In genomic region chr9:107548298-107549142, GRCh38 we compare ENCODE assay signal across 8 cellular contexts. TPM values are rescaled to one million over a fixed set of nuclear protein-coding genes. Genes with fewer than 3 reads are reported as not detected.
DNase-seq lines count a peak whose midpoint lies in the region; ATAC-seq and TF ChIP-seq lines count a peak whose summit lies in the region.
"Had no signal": no experiment of that assay in that cellular context is flagged by ENCODE, and none has a peak within 500 bp of the region (broad histone marks: within the 10 kb centered on the region; RNA-seq: fewer than 3 reads in every experiment).

No MANE protein-coding gene starts in this region.

- H2AFZ ChIP-seq in OCI-LY7 (ENCODE audit: low read length) = no peak overlapping the region

- peak overlapping the region in 1 of 4 donors; percentile 48 for H3K4me3 ChIP-seq in adrenal gland
- H3K4me3 ChIP-seq in right atrium auricular region = peak overlapping the region in 1 of 2 donors; percentile 28
- H3K4me3 ChIP-seq in thyroid gland (replicated peaks in 1 of 3) = no peak overlapping the region
- no peak overlapping the region for H3K4me3 ChIP-seq in OCI-LY7 (ENCODE audit: low read depth, low read length, poor library complexity, severe bottlenecking)

- peak; percentile 85 for DNase-seq in HPDE6-E6E7 (ENCODE audit: extremely low spot score)
- DNase-seq in adrenal gland = peak; percentile 33 to 78 (median 69)
- peak; percentile 81 for DNase-seq in right atrium auricular region (ENCODE audit: low spot score)
- DNase-seq in thyroid gland = no peak
- no peak for DNase-seq in OCI-LY7 (ENCODE audit: low spot score)
- no peak for DNase-seq in stimulated activated naive B cell treated with anti-CD40 and anti-IgM and Interleukin-4, amounts not matched to agents 10 μg/mL and 1 μg/mL and 100 μg/mL, for 72 hours

- H3K4me3 Mint-ChIP-seq in stimulated activated naive B cell treated with anti-CD40 and anti-IgM and Interleukin-4, amounts not matched to agents 10 μg/mL and 1 μg/mL and 100 μg/mL, for 72 hours = no peak overlapping the region
- H3K4me3 Mint-ChIP-seq: memory B cell had no signal

- H3K4me2 ChIP-seq in OCI-LY7 (ENCODE audit: low read length) = no peak overlapping the region

- no peaks in the 10 kb centered on the region for H4K20me1 ChIP-seq in OCI-LY7 (ENCODE audit: insufficient read depth, low read length)

- peaks cover 9 to 19% of the 10 kb centered on the region in 2 donors for H3K4me1 ChIP-seq in adrenal gland (replicated peaks in 1 of 2)
- H3K4me1 ChIP-seq in right atrium auricular region = peaks cover 0 to 15% of the 10 kb centered on the region in 2 donors
- peaks cover 0 to 11% of the 10 kb centered on the region in 2 donors for H3K4me1 ChIP-seq in thyroid gland
- H3K4me1 ChIP-seq in OCI-LY7 (ENCODE audit: insufficient read depth, low read length, poor library complexity, severe bottlenecking) = no peaks in the 10 kb centered on the region

- no peak for ATAC-seq in HG03135 (IDR thresholded peaks at IDR 0.05; ENCODE audit: unreplicated experiment)
- ATAC-seq in stimulated activated naive B cell treated with anti-CD40 and anti-IgM and Interleukin-4, amounts not matched to agents 10 μg/mL and 1 μg/mL and 100 μg/mL, for 72 hours (replicated peaks) = no peak

- H3K27ac Mint-ChIP-seq in stimulated activated naive B cell treated with anti-CD40 and anti-IgM and Interleukin-4, amounts not matched to agents 10 μg/mL and 1 μg/mL and 100 μg/mL, for 72 hours = no peak overlapping the region
- H3K27ac Mint-ChIP-seq: memory B cell had no signal

- 41 to 49% (median 45%) methylated on average over 10 of the region's 10 CpGs for WGBS in adrenal gland, 4 donors
- 67% methylated on average over 10 of the region's 10 CpGs for WGBS in thyroid gland, 2 donors

- H3K27me3 Mint-ChIP-seq in stimulated activated naive B cell treated with anti-CD40 and anti-IgM and Interleukin-4, amounts not matched to agents 10 μg/mL and 1 μg/mL and 100 μg/mL, for 72 hours = peaks cover 0 to 5% of the 10 kb centered on the region in 2 donors

- H3K9me3 Mint-ChIP-seq in stimulated activated naive B cell treated with anti-CD40 and anti-IgM and Interleukin-4, amounts not matched to agents 10 μg/mL and 1 μg/mL and 100 μg/mL, for 72 hours = no peaks in the 10 kb centered on the region
- H3K9me3 Mint-ChIP-seq: memory B cell had no signal

- CTCF ChIA-PET in OCI-LY7 (lab: Charles Lee; ENCODE audit: unreplicated experiment) = no interaction called here

- H3K9me3 ChIP-seq in adrenal gland (replicated peaks in 1 of 3) (no peaks in the 10 kb centered on the region), right atrium auricular region (no peaks in the 10 kb centered on the region), thyroid gland (no peaks in the 10 kb centered on the region), OCI-LY7 (ENCODE audit: low read length) (no peaks in the 10 kb centered on the region)

- H3K27me3 ChIP-seq in adrenal gland (no peaks in the 10 kb centered on the region), right atrium auricular region (no peaks in the 10 kb centered on the region), thyroid gland (no peaks in the 10 kb centered on the region)

- TF ChIP-seq POLR2A in adrenal gland (IDR thresholded peaks at IDR 0.05) (no peak), thyroid gland (IDR thresholded peaks at IDR 0.05) (no peak)

- no peaks in the 10 kb centered on the region for H3K9me2 ChIP-seq in OCI-LY7 (ENCODE audit: insufficient read depth, low read length)

- no peaks in the 10 kb centered on the region for H3K36me3 Mint-ChIP-seq in stimulated activated naive B cell treated with anti-CD40 and anti-IgM and Interleukin-4, amounts not matched to agents 10 μg/mL and 1 μg/mL and 100 μg/mL, for 72 hours
- H3K36me3 Mint-ChIP-seq: memory B cell had no signal

- TF ChIP-seq CTCF in adrenal gland (IDR thresholded peaks at IDR 0.05) (no peak), right atrium auricular region (IDR thresholded peaks at IDR 0.05) (no peak), thyroid gland (IDR thresholded peaks at IDR 0.05) (no peak), OCI-LY7 (conservative IDR thresholded peaks at IDR 0.05; ENCODE audit: low read length) (no peak)

- POLR2A ChIA-PET in OCI-LY7 (lab: Charles Lee) = no interaction called here

- intact Hi-C loops in adrenal gland (cut with DNase I) = no loop called here
- intact Hi-C loops in thyroid gland (cut with DNase I) = no loop called here
- intact Hi-C loops in OCI-LY7 (cut with micrococcal nuclease; ENCODE audit: unreplicated experiment) = no loop called here

- no peaks in the 10 kb centered on the region for H3K36me3 ChIP-seq in adrenal gland (replicated peaks in 1 of 2)
- H3K36me3 ChIP-seq in right atrium auricular region = no peaks in the 10 kb centered on the region
- no peaks in the 10 kb centered on the region for H3K36me3 ChIP-seq in thyroid gland
- H3K36me3 ChIP-seq in OCI-LY7 (ENCODE audit: insufficient read depth, low read length) = no peaks in the 10 kb centered on the region

- H3K4me1 Mint-ChIP-seq in stimulated activated naive B cell treated with anti-CD40 and anti-IgM and Interleukin-4, amounts not matched to agents 10 μg/mL and 1 μg/mL and 100 μg/mL, for 72 hours = peaks cover 3 to 8% of the 10 kb centered on the region in 2 donors
- H3K4me1 Mint-ChIP-seq: memory B cell had no signal

- BruUV-seq in OCI-LY7 (replicated peaks; lab: Mats Ljungman, UMichigan) = no TSS peak

- H3K27ac ChIP-seq in adrenal gland = peak overlapping the region in 2 of 5 donors; percentile 61 to 66
- peak overlapping the region; percentile 44 to 76 for H3K27ac ChIP-seq in right atrium auricular region
- peak overlapping the region in 2 of 3 donors; percentile 16 to 30 for H3K27ac ChIP-seq in thyroid gland
- H3K27ac ChIP-seq in OCI-LY7 (ENCODE audit: low read depth, low read length, poor library complexity, severe bottlenecking) = no peak overlapping the region

- H3K79me2 ChIP-seq in OCI-LY7 (ENCODE audit: insufficient read depth, low read depth, low read length) = no peaks in the 10 kb centered on the region

RNA-seq across cellular contexts. Expression of gene KLF4, which starts 59.0 kb away (rescaled TPM):
- total RNA-seq in adrenal gland (10 to 100 TPM in 7 of 8 donors, 1 to 10 TPM in 1; 6.3 to 58.3 (median 18.0) TPM), right atrium auricular region (10 to 100 TPM; 62.9 to 95.5 TPM), thyroid gland (10 to 100 TPM; 24.9 to 56.6 (median 30.3) TPM), OCI-LY7 (2022) (not detected in 2 replicates)
- polyA plus RNA-seq in adrenal gland = 10 to 100 TPM in 1 of 3 donors, 1 to 10 TPM in 2; 6.9 to 14.2 (median 8.7) TPM
- total RNA-seq in OCI-LY7 (2014; rRNA removed; shearing (Covaris generic)) = not detected in 2 replicates

Comparison
In these comparisons a context has a peak if more than half of its experiments do, and no peak if none do; other contexts are left out.
1. DNase-seq: peak in HPDE6-E6E7 (single experiment), adrenal gland (7 of 7) and right atrium auricular region (single experiment); none in thyroid gland (0 of 2), OCI-LY7 (single experiment) and stimulated activated naive B cell treated with anti-CD40 and anti-IgM and Interleukin-4, amounts not matched to agents 10 μg/mL and 1 μg/mL and 100 μg/mL, for 72 hours (single experiment).
2. RNA of gene KLF4, which starts 59.0 kb away (total RNA-seq): 62.9 to 95.5 TPM in right atrium auricular region, 24.9 to 56.6 TPM in thyroid gland and 6.3 to 58.3 TPM in adrenal gland; not detected in OCI-LY7; every median in the first group is over 4 times any median in the second.